In genomic region chr16:67834242-67834614, GRCh38 we compare ENCODE assay signal across 8 cellular contexts. TPM values are rescaled to one million over a fixed set of nuclear protein-coding genes. Genes with fewer than 3 reads are reported as not detected.
A peak's percentile ranks its signal among the peaks of the same experiment; 100 is the strongest.
DNase-seq lines count a peak whose midpoint lies in the region; ATAC-seq, FAIRE-seq and TF ChIP-seq lines count a peak whose summit lies in the region.

No MANE protein-coding gene starts in this region.

- H3K4me1 Mint-ChIP-seq in CD4-positive, alpha-beta memory T cell = peaks cover 10 to 21% (median 15%) of the 10 kb centered on the region in 4 donors

- no peaks in the 10 kb centered on the region for H3K9me1 ChIP-seq in endothelial cell of umbilical vein (replicated peaks; ENCODE audit: control insufficient read depth, extremely low read depth, insufficient read depth, low read length)

- H2AFZ ChIP-seq in OCI-LY3 (ENCODE audit: low read depth, low read length) (peak overlapping the region; percentile 99), endothelial cell of umbilical vein (ENCODE audit: low read depth, low read length) (peak overlapping the region; percentile 96), osteoblast (ENCODE audit: low read length) (peak overlapping the region; percentile 97)

- dilution Hi-C loops in endothelial cell of umbilical vein (cut with MboI; ENCODE audit: extremely low pct_ligation_motif_present, low sequenced_read_pairs) = no loop called here

- H3K4me2 ChIP-seq in OCI-LY3 (ENCODE audit: low read length) (peak overlapping the region; percentile 98), endothelial cell of umbilical vein (ENCODE audit: insufficient read depth, low read length) (peak overlapping the region; percentile 58), osteoblast (ENCODE audit: insufficient read depth, low read length) (peak overlapping the region; percentile 90)

- H3K27ac ChIP-seq in CD4-positive, alpha-beta memory T cell (ENCODE audit: low read depth, low read length) = peak overlapping the region; percentile 60
- H3K27ac ChIP-seq in OCI-LY3 (ENCODE audit: low read length) (no peak overlapping the region), endothelial cell of umbilical vein (ENCODE audit: insufficient read depth, low read depth, low read length) (no peak overlapping the region), osteoblast (ENCODE audit: low read depth, low read length) (peak overlapping the region; percentile 76)

- CTCF ChIA-PET in CD4-positive, alpha-beta memory T cell (lab: Charles Lee; ENCODE audit: partially characterized antibody) = interaction anchor here (0.6 to 2.5 kb wide), 6 partner anchors 11 to 313 kb away, joined by 3 to 17 read pairs (median 6); partner anchors contain the start of genes RANBP10 and TSNAXIP1
- CTCF ChIA-PET in endothelial cell of umbilical vein (lab: Charles Lee) = interaction anchor here (1.1 to 2.3 kb wide), 8 partner anchors 9 to 313 kb away, joined by 3 to 35 read pairs (median 7); partner anchors contain the start of genes RANBP10, RIPOR1 and TSNAXIP1

- no peak for TF ChIP-seq POLR2A in endothelial cell of umbilical vein (IDR thresholded peaks at IDR 0.05; ENCODE audit: low read depth, low read length)

- no peaks in the 10 kb centered on the region for H3K27me3 ChIP-seq in CD4-positive, alpha-beta memory T cell (ENCODE audit: insufficient read depth, low read length)
- no peaks in the 10 kb centered on the region for H3K27me3 ChIP-seq in OCI-LY3 (ENCODE audit: low read depth, low read length)
- H3K27me3 ChIP-seq in endothelial cell of umbilical vein (ENCODE audit: control insufficient read depth in 2 of 2, insufficient read depth in 2 of 2, low read length in 2 of 2) = no peaks in the 10 kb centered on the region
- H3K27me3 ChIP-seq in osteoblast (ENCODE audit: insufficient read depth, low read length) = no peaks in the 10 kb centered on the region

- POLR2A ChIA-PET in CD4-positive, alpha-beta memory T cell (lab: Charles Lee; ENCODE audit: partially characterized antibody) = interaction anchor here (0.6 to 5.6 kb wide), 12 partner anchors 8 to 353 kb away, joined by 3 to 60 read pairs (median 6); partner anchors contain the start of genes ATP6V0D1, CTCF, EDC4 and NUTF2
- POLR2A ChIA-PET in endothelial cell of umbilical vein (lab: Charles Lee) = interaction anchor here (1.0 kb wide), 2 partner anchors 18 to 99 kb away, joined by 3 to 4 read pairs; no protein-coding TSS in a partner anchor

- TF ChIP-seq CTCF in OCI-LY3 (IDR thresholded peaks at IDR 0.05; ENCODE audit: low read depth, low read length) = no peak
- no peak for TF ChIP-seq CTCF in endothelial cell of umbilical vein (IDR thresholded peaks at IDR 0.05; ENCODE audit: extremely low read depth in 1 of 2, insufficient read depth in 1 of 2, low read depth in 1 of 2, low read length in 2 of 2)
- TF ChIP-seq CTCF in osteoblast (IDR thresholded peaks at IDR 0.05; ENCODE audit: extremely low read depth, low read depth, low read length) = no peak

- peaks cover 4 to 27% of the 10 kb centered on the region in 2 donors for H3K36me3 Mint-ChIP-seq in CD4-positive, alpha-beta memory T cell

- DNase-seq in CD4-positive, alpha-beta memory T cell = no peak
- no peak for DNase-seq in endothelial cell of umbilical vein (ENCODE audit: low read depth, low spot score)
- DNase-seq in osteoblast (ENCODE audit: insufficient read length, low spot score, missing footprints) = no peak
- no peak for DNase-seq in GM19240 (ENCODE audit: insufficient read length, low spot score)
- DNase-seq in activated CD4-positive, CD25-positive, alpha-beta regulatory T cell treated with anti-CD3 and anti-CD28 coated beads, Interleukin-2, amount 50 U/mL, for 72 hours = no peak
- no peak for DNase-seq in posterior vena cava (ENCODE audit: low spot score)

- H3K9me3 ChIP-seq in CD4-positive, alpha-beta memory T cell (ENCODE audit: control insufficient read depth in 1 of 2, low read length in 2 of 2) = no peaks in the 10 kb centered on the region
- H3K9me3 ChIP-seq in OCI-LY3 (ENCODE audit: insufficient read depth, low read length) (no peaks in the 10 kb centered on the region), endothelial cell of umbilical vein (replicated peaks; ENCODE audit: control insufficient read depth, insufficient read depth, low read length) (no peaks in the 10 kb centered on the region), osteoblast (ENCODE audit: low read depth, low read length) (no peaks in the 10 kb centered on the region)

- H3K4me1 ChIP-seq in CD4-positive, alpha-beta memory T cell (ENCODE audit: insufficient read depth, low read length) = peaks cover 16% of the 10 kb centered on the region
- peaks cover 8% of the 10 kb centered on the region for H3K4me1 ChIP-seq in OCI-LY3 (ENCODE audit: low read length)
- H3K4me1 ChIP-seq in endothelial cell of umbilical vein (ENCODE audit: control insufficient read depth, extremely low read depth, insufficient read depth, low read length) = peaks cover 7% of the 10 kb centered on the region
- H3K4me1 ChIP-seq in osteoblast (ENCODE audit: insufficient read depth, low read length) = peaks cover 12% of the 10 kb centered on the region

- ATAC-seq in HG02973 (IDR thresholded peaks at IDR 0.05; ENCODE audit: unreplicated experiment) = no peak

- peak overlapping the region; percentile 53 to 74 for H3K4me3 ChIP-seq in CD4-positive, alpha-beta memory T cell (ENCODE audit: low read length in 2 of 2)
- peak overlapping the region; percentile 89 for H3K4me3 ChIP-seq in OCI-LY3 (ENCODE audit: low read length)
- H3K4me3 ChIP-seq in endothelial cell of umbilical vein (replicated peaks in 1 of 3; ENCODE audit: insufficient read depth in 1 of 3, low read depth in 1 of 3, low read length in 3 of 3) = peak overlapping the region in 1 of 3 experiments; percentile 69
- peak overlapping the region; percentile 81 for H3K4me3 ChIP-seq in osteoblast (ENCODE audit: insufficient read depth, low read length)

- H3K9me3 Mint-ChIP-seq in CD4-positive, alpha-beta memory T cell = no peaks in the 10 kb centered on the region

- peak; percentile 62 for FAIRE-seq in endothelial cell of umbilical vein (lab: Jason Lieb, UNC)

- peak overlapping the region in 5 of 7 donors; percentile 80 to 88 (median 85) for H3K27ac Mint-ChIP-seq in CD4-positive, alpha-beta memory T cell

- H4K20me1 ChIP-seq in OCI-LY3 (ENCODE audit: insufficient read depth, low read length) = no peaks in the 10 kb centered on the region
- no peaks in the 10 kb centered on the region for H4K20me1 ChIP-seq in endothelial cell of umbilical vein (replicated peaks; ENCODE audit: control insufficient read depth, extremely low read depth, insufficient read depth, low read length)
- H4K20me1 ChIP-seq in osteoblast (ENCODE audit: insufficient read depth, low read length) = no peaks in the 10 kb centered on the region

- H3K9ac ChIP-seq in OCI-LY3 (ENCODE audit: low read length) = peak overlapping the region; percentile 76
- H3K9ac ChIP-seq in endothelial cell of umbilical vein (replicated peaks; ENCODE audit: extremely low read depth, insufficient read depth, low read length) = peak overlapping the region; percentile 70

- intact Hi-C loops in CD4-positive, alpha-beta memory T cell (cut with micrococcal nuclease) = no loop called here
- intact Hi-C loops in endothelial cell of umbilical vein (cut with micrococcal nuclease) = no loop called here
- intact Hi-C loops in posterior vena cava (cut with DNase I) = loop anchor here in 1 of 2 donors (5.0 kb wide), 1 partner anchor 93 kb away; no protein-coding TSS in a partner anchor

- BruUV-seq in endothelial cell of umbilical vein (replicated peaks; lab: Mats Ljungman, UMichigan) = no TSS peak

- peaks cover 4% of the 10 kb centered on the region; the same call in 1 of the 2 replicates for H3K79me2 ChIP-seq in OCI-LY3 (ENCODE audit: low read length)
- H3K79me2 ChIP-seq in endothelial cell of umbilical vein (ENCODE audit: control insufficient read depth, insufficient read depth, low read length) = peaks cover 11% of the 10 kb centered on the region
- H3K79me2 ChIP-seq in osteoblast (ENCODE audit: insufficient read depth, low read length) = peaks cover 26% of the 10 kb centered on the region

- peaks cover 28% of the 10 kb centered on the region for H3K36me3 ChIP-seq in CD4-positive, alpha-beta memory T cell (ENCODE audit: insufficient read depth, low read length)
- H3K36me3 ChIP-seq in OCI-LY3 (replicated peaks; ENCODE audit: low read depth, low read length) = no peaks in the 10 kb centered on the region
- peaks cover 4 to 25% of the 10 kb centered on the region in 2 experiments for H3K36me3 ChIP-seq in endothelial cell of umbilical vein (ENCODE audit: control insufficient read depth in 2 of 2, extremely low read depth in 1 of 2, insufficient read depth in 2 of 2, low read length in 2 of 2)
- H3K36me3 ChIP-seq in osteoblast (ENCODE audit: insufficient read depth, low read length) = peaks cover 27% of the 10 kb centered on the region

- H3K27me3 Mint-ChIP-seq in CD4-positive, alpha-beta memory T cell = no peaks in the 10 kb centered on the region

- H3K4me3 Mint-ChIP-seq in CD4-positive, alpha-beta memory T cell = peak overlapping the region; percentile 87 to 95 (median 91)

RNA-seq across cellular contexts. Expression of gene THAP11, which starts 7.9 kb away (rescaled TPM):
- total RNA-seq in CD4-positive, alpha-beta memory T cell = 10 to 100 TPM; 56.8 to 58.4 TPM
- 100 to 1,000 TPM; 130 to 147 TPM for polyA plus RNA-seq in CD4-positive, alpha-beta memory T cell
- total RNA-seq in endothelial cell of umbilical vein = 22.6 and 24.0 TPM in 2 replicates
- polyA plus RNA-seq in endothelial cell of umbilical vein = 25.9 and 27.5 TPM in 2 replicates
- polyA plus RNA-seq in endothelial cell of umbilical vein (2011; cell fraction: cytosol; rRNA removed) = 23.3 and 26.1 TPM in 2 replicates
- 9.1 and 9.6 TPM in 2 replicates for polyA plus RNA-seq in endothelial cell of umbilical vein (2011; cell fraction: nucleus; rRNA removed)
- 19.6 and 20.1 TPM in 2 replicates for polyA plus RNA-seq in endothelial cell of umbilical vein (2012)
- 17.4 and 21.1 TPM in 2 replicates for polyA minus RNA-seq in endothelial cell of umbilical vein
- 32.5 TPM for polyA minus RNA-seq in endothelial cell of umbilical vein (2011; cell fraction: cytosol; rRNA and poly(A)+ RNA removed)
- 3.2 and 4.6 TPM in 2 replicates for polyA minus RNA-seq in endothelial cell of umbilical vein (2011; cell fraction: nucleus; rRNA and poly(A)+ RNA removed)
- total RNA-seq in osteoblast = 23.6 and 25.7 TPM in 2 replicates
- 10 to 100 TPM; 24.9 to 26.1 TPM for total RNA-seq in posterior vena cava

RNA-seq across cellular contexts. Expression of gene NUTF2, which starts 12.5 kb away (rescaled TPM):
- total RNA-seq in CD4-positive, alpha-beta memory T cell = 10 to 100 TPM; 41.2 to 45.9 TPM
- polyA plus RNA-seq in CD4-positive, alpha-beta memory T cell = 100 to 1,000 TPM; 127 to 128 TPM
- total RNA-seq in endothelial cell of umbilical vein (199 and 208 TPM in 2 replicates), osteoblast (203 TPM in 2 replicates), posterior vena cava (10 to 100 TPM; 81.7 to 99.1 TPM)
- 273 and 425 TPM in 2 replicates for polyA plus RNA-seq in endothelial cell of umbilical vein
- 422 and 462 TPM in 2 replicates for polyA plus RNA-seq in endothelial cell of umbilical vein (2011; cell fraction: cytosol; rRNA removed)
- 203 and 229 TPM in 2 replicates for polyA plus RNA-seq in endothelial cell of umbilical vein (2011; cell fraction: nucleus; rRNA removed)
- 317 and 338 TPM in 2 replicates for polyA plus RNA-seq in endothelial cell of umbilical vein (2012)
- polyA minus RNA-seq in endothelial cell of umbilical vein = 350 and 402 TPM in 2 replicates
- 183 TPM for polyA minus RNA-seq in endothelial cell of umbilical vein (2011; cell fraction: cytosol; rRNA and poly(A)+ RNA removed)
- 67.7 and 85.7 TPM in 2 replicates for polyA minus RNA-seq in endothelial cell of umbilical vein (2011; cell fraction: nucleus; rRNA and poly(A)+ RNA removed)

RNA-seq across cellular contexts. Expression of gene CENPT, which starts 13.3 kb away (rescaled TPM):
- total RNA-seq in CD4-positive, alpha-beta memory T cell = 100 to 1,000 TPM; 103 to 107 TPM
- polyA plus RNA-seq in CD4-positive, alpha-beta memory T cell = 10 to 100 TPM; 15.4 to 18.1 TPM
- 57.5 and 60.3 TPM in 2 replicates for total RNA-seq in endothelial cell of umbilical vein
- 61.3 and 70.3 TPM in 2 replicates for polyA plus RNA-seq in endothelial cell of umbilical vein
- 29.6 and 37.1 TPM in 2 replicates for polyA plus RNA-seq in endothelial cell of umbilical vein (2011; cell fraction: cytosol; rRNA removed)
- polyA plus RNA-seq in endothelial cell of umbilical vein (2011; cell fraction: nucleus; rRNA removed) = 432 and 495 TPM in 2 replicates
- 43.0 and 54.3 TPM in 2 replicates for polyA plus RNA-seq in endothelial cell of umbilical vein (2012)
- polyA minus RNA-seq in endothelial cell of umbilical vein = 28.7 and 40.5 TPM in 2 replicates
- 19.8 TPM for polyA minus RNA-seq in endothelial cell of umbilical vein (2011; cell fraction: cytosol; rRNA and poly(A)+ RNA removed)
- 39.4 and 54.5 TPM in 2 replicates for polyA minus RNA-seq in endothelial cell of umbilical vein (2011; cell fraction: nucleus; rRNA and poly(A)+ RNA removed)
- total RNA-seq in osteoblast = 24.2 and 25.6 TPM in 2 replicates
- 10 to 100 TPM; 38.7 to 40.3 TPM for total RNA-seq in posterior vena cava

RNA-seq across cellular contexts. Expression of gene TSNAXIP1, which starts 27.5 kb away (rescaled TPM):
- total RNA-seq in CD4-positive, alpha-beta memory T cell = under 1 TPM; 0.44 to 0.64 TPM
- polyA plus RNA-seq in CD4-positive, alpha-beta memory T cell = not detected
- total RNA-seq in endothelial cell of umbilical vein (0.95 and 1.0 TPM in 2 replicates), osteoblast (0.88 and 1.8 TPM in 2 replicates), posterior vena cava (under 1 TPM; 0.37 to 0.52 TPM)
- polyA plus RNA-seq in endothelial cell of umbilical vein = 1.0 and 1.2 TPM in 2 replicates
- polyA plus RNA-seq in endothelial cell of umbilical vein (2011; cell fraction: cytosol; rRNA removed) = 0.32 and 0.79 TPM in 2 replicates
- 16.7 and 17.7 TPM in 2 replicates for polyA plus RNA-seq in endothelial cell of umbilical vein (2011; cell fraction: nucleus; rRNA removed)
- polyA plus RNA-seq in endothelial cell of umbilical vein (2012) = 0.79 and 0.88 TPM in 2 replicates
- polyA minus RNA-seq in endothelial cell of umbilical vein = 0.62 and 1.2 TPM in 2 replicates
- polyA minus RNA-seq in endothelial cell of umbilical vein (2011; cell fraction: cytosol; rRNA and poly(A)+ RNA removed) = not detected
- polyA minus RNA-seq in endothelial cell of umbilical vein (2011; cell fraction: nucleus; rRNA and poly(A)+ RNA removed) = 0.38 and 1.7 TPM in 2 replicates

RNA-seq across cellular contexts. Expression of gene RANBP10, which starts 27.9 kb away (rescaled TPM):
- total RNA-seq in CD4-positive, alpha-beta memory T cell = 10 to 100 TPM; 25.6 to 27.8 TPM
- polyA plus RNA-seq in CD4-positive, alpha-beta memory T cell = 10 to 100 TPM in 1 of 2 donors, 1 to 10 TPM in 1; 7.1 to 14.7 TPM
- total RNA-seq in endothelial cell of umbilical vein (20.6 and 25.6 TPM in 2 replicates), osteoblast (5.4 and 5.6 TPM in 2 replicates), posterior vena cava (10 to 100 TPM; 11.8 to 13.8 TPM)
- polyA plus RNA-seq in endothelial cell of umbilical vein = 28.3 and 28.8 TPM in 2 replicates
- polyA plus RNA-seq in endothelial cell of umbilical vein (2011; cell fraction: cytosol; rRNA removed) = 16.6 and 17.2 TPM in 2 replicates
- 62.4 and 65.0 TPM in 2 replicates for polyA plus RNA-seq in endothelial cell of umbilical vein (2011; cell fraction: nucleus; rRNA removed)
- 15.2 and 15.6 TPM in 2 replicates for polyA plus RNA-seq in endothelial cell of umbilical vein (2012)
- 39.8 and 43.8 TPM in 2 replicates for polyA minus RNA-seq in endothelial cell of umbilical vein
- polyA minus RNA-seq in endothelial cell of umbilical vein (2011; cell fraction: cytosol; rRNA and poly(A)+ RNA removed) = 7.4 TPM
- polyA minus RNA-seq in endothelial cell of umbilical vein (2011; cell fraction: nucleus; rRNA and poly(A)+ RNA removed) = 22.9 and 25.6 TPM in 2 replicates

Comparison
In these comparisons a context has a peak if more than half of its experiments do, and no peak if none do; other contexts are left out.
1. H3K27ac ChIP-seq: peak in CD4-positive, alpha-beta memory T cell (single experiment) and osteoblast (single experiment); none in OCI-LY3 (single experiment) and endothelial cell of umbilical vein (single experiment).
2. Peak in every context shown above with its lines, with median percentiles within 50 percentile points of each other: H2AFZ ChIP-seq and H3K4me2 ChIP-seq.